In genomic region chr9:87812375-87813118, GRCh38 we compare ENCODE assay signal across 8 cellular contexts.
A peak's percentile ranks its signal among the peaks of the same experiment; 100 is the strongest.
DNase-seq lines count a peak whose midpoint lies in the region; ATAC-seq lines count a peak whose summit lies in the region.

No MANE protein-coding gene starts in this region.

- peaks cover 6% of the 10 kb centered on the region for H3K4me1 Mint-ChIP-seq in activated CD8-positive, alpha-beta memory T cell treated with anti-CD3 and anti-CD28 coated beads, Interleukin-2, amount 10 ng/mL, durations not matched to agents 7 days and 5 days

- H3K4me1 ChIP-seq in SJSA1 (replicated peaks) (peaks cover 20% of the 10 kb centered on the region), endocrine pancreas (ENCODE audit: control insufficient read depth, insufficient read depth, low read length) (no peaks in the 10 kb centered on the region)

- H3K27me3 ChIP-seq in SJSA1 (replicated peaks) (no peaks in the 10 kb centered on the region), endocrine pancreas (ENCODE audit: control insufficient read depth, insufficient read depth, low read length) (no peaks in the 10 kb centered on the region)

- no peak overlapping the region for H3K27ac Mint-ChIP-seq in activated CD8-positive, alpha-beta memory T cell treated with anti-CD3 and anti-CD28 coated beads, Interleukin-2, amount 10 ng/mL, durations not matched to agents 7 days and 5 days

- CTCF ChIA-PET in activated CD8-positive, alpha-beta memory T cell treated with anti-CD3 and anti-CD28 coated beads, Interleukin-2, amount 10 ng/mL, durations not matched to agents 7 days and 5 days (lab: Charles Lee), result interaction anchor here (0.8 to 1.4 kb wide), 4 partner anchors 14 to 139 kb away, joined by 3 read pairs; no protein-coding TSS in a partner anchor

- no peaks in the 10 kb centered on the region for H3K36me3 Mint-ChIP-seq in activated CD8-positive, alpha-beta memory T cell treated with anti-CD3 and anti-CD28 coated beads, Interleukin-2, amount 10 ng/mL, durations not matched to agents 7 days and 5 days

- DNase-seq in activated CD8-positive, alpha-beta memory T cell treated with anti-CD3 and anti-CD28 coated beads, Interleukin-2, amount 10 ng/mL, durations not matched to agents 7 days and 5 days, result no peak
- DNase-seq in activated CD8-positive, alpha-beta memory T cell treated with anti-CD3 and anti-CD28 coated beads for 24 hours, result no peak
- DNase-seq in SJSA1 (ENCODE audit: low read depth in 1 of 2, low spot score in 2 of 2) (peak in 1 of 2 experiments; percentile 61), non-pigmented ciliary epithelial cell (ENCODE audit: low read depth) (peak; percentile 64)

- H3K36me3 ChIP-seq in SJSA1, result no peaks in the 10 kb centered on the region
- no peaks in the 10 kb centered on the region for H3K36me3 ChIP-seq in endocrine pancreas (ENCODE audit: control insufficient read depth, insufficient read depth, low read length)

- H3K9me3 ChIP-seq in SJSA1 (replicated peaks) (no peaks in the 10 kb centered on the region), endocrine pancreas (ENCODE audit: control insufficient read depth, low read length) (no peaks in the 10 kb centered on the region)

- H3K27me3 Mint-ChIP-seq in activated CD8-positive, alpha-beta memory T cell treated with anti-CD3 and anti-CD28 coated beads, Interleukin-2, amount 10 ng/mL, durations not matched to agents 7 days and 5 days, result peaks cover 8% of the 10 kb centered on the region

- H3K4me3 Mint-ChIP-seq in activated CD8-positive, alpha-beta memory T cell treated with anti-CD3 and anti-CD28 coated beads, Interleukin-2, amount 10 ng/mL, durations not matched to agents 7 days and 5 days, result no peak overlapping the region

- H3K9ac ChIP-seq in endocrine pancreas (ENCODE audit: control insufficient read depth, insufficient read depth, low read length), result no peak overlapping the region

- peak; percentile 55 for ATAC-seq in activated CD8-positive, alpha-beta memory T cell treated with anti-CD3 and anti-CD28 coated beads, Interleukin-2, amount 10 ng/mL, durations not matched to agents 7 days and 5 days
- ATAC-seq in GM21360 (IDR thresholded peaks at IDR 0.05; ENCODE audit: unreplicated experiment), result no peak
- no peak for ATAC-seq in GM19351 (IDR thresholded peaks at IDR 0.05; ENCODE audit: unreplicated experiment)
- ATAC-seq in GM19467 (IDR thresholded peaks at IDR 0.05; ENCODE audit: unreplicated experiment), result no peak

- no peaks in the 10 kb centered on the region for H3K9me3 Mint-ChIP-seq in activated CD8-positive, alpha-beta memory T cell treated with anti-CD3 and anti-CD28 coated beads, Interleukin-2, amount 10 ng/mL, durations not matched to agents 7 days and 5 days (ENCODE audit: low read depth)

- H3K4me3 ChIP-seq in SJSA1 (no peak overlapping the region), endocrine pancreas (ENCODE audit: control insufficient read depth, insufficient read depth, low read length) (peak overlapping the region; percentile 34)

- peak overlapping the region; percentile 44; the same call in 1 of the 2 replicates for H3K27ac ChIP-seq in SJSA1
